Comparison of ENCODE assay signal across 23 cellular contexts in genomic region chr12:12620730-12621315, GRCh38. TPM values are rescaled to one million over a fixed set of nuclear protein-coding genes. Genes with fewer than 3 reads are reported as not detected.
A peak's percentile ranks its signal among the peaks of the same experiment; 100 is the strongest.
DNase-seq lines count a peak whose midpoint lies in the region; ATAC-seq and TF ChIP-seq lines count a peak whose summit lies in the region.
"Had no signal": no experiment of that assay in that cellular context is flagged by ENCODE, and none has a peak within 500 bp of the region (broad histone marks: within the 10 kb centered on the region; RNA-seq: fewer than 3 reads in every experiment).

No MANE protein-coding gene starts in this region.

- no peak overlapping the region for H3K4me3 Mint-ChIP-seq in activated naive CD4-positive, alpha-beta T cell treated with anti-CD3 and anti-CD28 coated beads for 36 hours
- H3K4me3 Mint-ChIP-seq in CD8-positive, alpha-beta memory T cell: peak overlapping the region in 2 of 7 donors; percentile 8 to 19
- H3K4me3 Mint-ChIP-seq: activated B cell treated with CpG ODN at 0.5 μM for 24 hours had no signal

- peaks cover 61% of the 10 kb centered on the region for H3K4me1 ChIP-seq in CD8-positive, alpha-beta memory T cell (ENCODE audit: insufficient read depth, low read length)
- peaks cover 12% of the 10 kb centered on the region for H3K4me1 ChIP-seq in mucosa of descending colon (ENCODE audit: low read depth)
- H3K4me1 ChIP-seq: foreskin keratinocyte had no signal

- no peak overlapping the region for H3K4me3 ChIP-seq in CD8-positive, alpha-beta memory T cell (ENCODE audit: low read length)
- H3K4me3 ChIP-seq in mucosa of descending colon: no peak overlapping the region

- H3K4me1 Mint-ChIP-seq in activated naive CD4-positive, alpha-beta T cell treated with anti-CD3 and anti-CD28 coated beads for 36 hours (ENCODE audit: low read depth): peaks cover 69% of the 10 kb centered on the region
- H3K4me1 Mint-ChIP-seq in CD8-positive, alpha-beta memory T cell: peaks cover 69 to 92% (median 86%) of the 10 kb centered on the region in 3 donors

- no peaks in the 10 kb centered on the region for H3K27me3 Mint-ChIP-seq in activated naive CD4-positive, alpha-beta T cell treated with anti-CD3 and anti-CD28 coated beads for 36 hours (ENCODE audit: low read depth)
- H3K27me3 Mint-ChIP-seq in CD8-positive, alpha-beta memory T cell: no peaks in the 10 kb centered on the region
- H3K27me3 Mint-ChIP-seq: activated B cell treated with CpG ODN at 0.5 μM for 24 hours had no signal

- TF ChIP-seq CTCF in mucosa of descending colon (IDR thresholded peaks at IDR 0.05): no peak

- DNase-seq in activated naive CD4-positive, alpha-beta T cell treated with anti-CD3 and anti-CD28 coated beads for 36 hours: no peak
- no peak for DNase-seq in activated naive CD4-positive, alpha-beta T cell treated with anti-CD3 and anti-CD28 coated beads, Interleukin-2, amount 50 U/mL, for 16 hours
- no peak for DNase-seq in CD8-positive, alpha-beta memory T cell
- peak; percentile 6 for DNase-seq in NCI-H69 (lab: John Stamatoyannopoulos, UW)
- DNase-seq in mucosa of descending colon: no peak
- no peak for DNase-seq in NCI-H1436 treated with DMSO at 0.1 percent for 48 hours (lab: John Stamatoyannopoulos, UW)
- DNase-seq in activated effector memory CD4-positive, alpha-beta T cell treated with anti-CD3 and anti-CD28 coated beads, Interleukin-2, amount 50 U/mL, for 16 hours: no peak
- DNase-seq in NCI-H1092 treated with DMSO at 0.1 percent for 48 hours (lab: John Stamatoyannopoulos, UW): no peak
- DNase-seq: ACHN; activated B cell treated with CpG ODN at 0.5 μM for 24 hours; activated CD4-positive, alpha-beta T cell treated with anti-CD3 and anti-CD28 coated beads, Interleukin-2, amount 50 U/mL, for 48 hours; activated T-cell treated with anti-CD3 and anti-CD28 coated beads for 4 hours; effector CD8-positive, alpha-beta T cell; foreskin keratinocyte; left cardiac atrium; NCI-H1092; NCI-H2029 treated with DMSO at 0.1 percent for 48 hours; NK-92 treated with Interleukin-12 subunit alpha and Interleukin-12 subunit beta, amount 100 ng/mL, for 24 hours; nucleus accumbens; SHP77; stimulated activated CD4-positive, alpha-beta T cell treated with anti-CD3 and anti-CD28 coated beads, Interleukin-1b, Interleukin-23, amount 100 ng/mL, for 48 hours had no signal

- H3K9me3 ChIP-seq in CD8-positive, alpha-beta memory T cell (ENCODE audit: low read length): no peaks in the 10 kb centered on the region
- H3K9me3 ChIP-seq in mucosa of descending colon: no peaks in the 10 kb centered on the region

- H3K27me3 ChIP-seq in CD8-positive, alpha-beta memory T cell (ENCODE audit: insufficient read depth, low read length, poor library complexity, severe bottlenecking): no peaks in the 10 kb centered on the region
- H3K27me3 ChIP-seq: foreskin keratinocyte had no signal

- peaks cover 25% of the 10 kb centered on the region for H3K36me3 Mint-ChIP-seq in activated naive CD4-positive, alpha-beta T cell treated with anti-CD3 and anti-CD28 coated beads for 36 hours (ENCODE audit: low read depth)
- peaks cover 7 to 44% (median 9%) of the 10 kb centered on the region in 3 donors for H3K36me3 Mint-ChIP-seq in CD8-positive, alpha-beta memory T cell

- no peak overlapping the region for H3K27ac ChIP-seq in CD8-positive, alpha-beta memory T cell (ENCODE audit: low read depth, low read length)
- H3K27ac ChIP-seq: foreskin keratinocyte, HL-60 had no signal

- peaks cover 7% of the 10 kb centered on the region for H3K9me3 Mint-ChIP-seq in activated naive CD4-positive, alpha-beta T cell treated with anti-CD3 and anti-CD28 coated beads for 36 hours
- H3K9me3 Mint-ChIP-seq in CD8-positive, alpha-beta memory T cell: peaks cover 0 to 1% (median 0%) of the 10 kb centered on the region in 5 donors

- ATAC-seq in mucosa of descending colon: peak; percentile 20
- ATAC-seq: foreskin keratinocyte, HCT116, left cardiac atrium had no signal

- no peaks in the 10 kb centered on the region for H3K36me3 ChIP-seq in CD8-positive, alpha-beta memory T cell (ENCODE audit: insufficient read depth, low read length)
- no peaks in the 10 kb centered on the region for H3K36me3 ChIP-seq in mucosa of descending colon (ENCODE audit: low read depth)

- H3K27ac Mint-ChIP-seq in activated naive CD4-positive, alpha-beta T cell treated with anti-CD3 and anti-CD28 coated beads for 36 hours: peak overlapping the region; percentile 34
- peak overlapping the region in 7 of 8 donors; percentile 64 to 93 (median 75) for H3K27ac Mint-ChIP-seq in CD8-positive, alpha-beta memory T cell
- H3K27ac Mint-ChIP-seq: activated B cell treated with CpG ODN at 0.5 μM for 24 hours had no signal

- CTCF ChIA-PET in activated naive CD4-positive, alpha-beta T cell treated with anti-CD3 and anti-CD28 coated beads for 36 hours (lab: Charles Lee): interaction anchor here (0.6 to 1.4 kb wide), 5 partner anchors 9 to 229 kb away, joined by 3 to 5 read pairs (median 3); partner anchors contain the start of gene CREBL2
- CTCF ChIA-PET in CD8-positive, alpha-beta memory T cell (lab: Charles Lee): no interaction called here

- intact Hi-C loops in activated naive CD4-positive, alpha-beta T cell treated with anti-CD3 and anti-CD28 coated beads for 36 hours (cut with micrococcal nuclease): no loop called here
- intact Hi-C loops in mucosa of descending colon (cut with DNase I, micrococcal nuclease): no loop called here

- POLR2A ChIA-PET in CD8-positive, alpha-beta memory T cell (lab: Charles Lee): no interaction called here

RNA-seq across cellular contexts. Expression of gene CREBL2, which starts 9.1 kb away (rescaled TPM):
- total RNA-seq in activated naive CD4-positive, alpha-beta T cell treated with anti-CD3 and anti-CD28 coated beads for 36 hours: 10 to 100 TPM; 15.6 to 16.1 TPM
- 10 to 100 TPM; 21.2 to 23.2 TPM for total RNA-seq in CD8-positive, alpha-beta memory T cell
- polyA plus RNA-seq in CD8-positive, alpha-beta memory T cell: 50.2 TPM
- 10 to 100 TPM; 23.3 to 35.9 (median 25.4) TPM for total RNA-seq in mucosa of descending colon

RNA-seq across cellular contexts. Expression of gene DUSP16, which starts 58.2 kb away (rescaled TPM):
- total RNA-seq in activated naive CD4-positive, alpha-beta T cell treated with anti-CD3 and anti-CD28 coated beads for 36 hours: 10 to 100 TPM; 45.7 to 47.2 TPM
- 10 to 100 TPM; 37.5 to 41.2 TPM for total RNA-seq in CD8-positive, alpha-beta memory T cell
- 10.3 TPM for polyA plus RNA-seq in CD8-positive, alpha-beta memory T cell
- total RNA-seq in mucosa of descending colon: 10 to 100 TPM; 42.3 to 61.8 (median 42.9) TPM
